Comparison of ENCODE assay signal across 8 cellular contexts in genomic region chr15:72117698-72118399, GRCh38.
A peak's percentile ranks its signal among the peaks of the same experiment; 100 is the strongest.
DNase-seq lines count a peak whose midpoint lies in the region; ATAC-seq, FAIRE-seq and TF ChIP-seq lines count a peak whose summit lies in the region.

Gene MYO9A, minus strand, starts transcription at chr15:72118150. Its CDS starts 71,587 bp downstream, at chr15:72046563.

- H3K4me3 ChIP-seq in iPS-15b (ENCODE audit: low read depth, low read length) (peak within 1 kb of the TSS; percentile 95), skeletal muscle cell (ENCODE audit: low read depth, low read length) (peak within 1 kb of the TSS; percentile 74)

- TF ChIP-seq CTCF in VCaP (conservative IDR thresholded peaks at IDR 0.05): peak; percentile 26; the same call in 1 of the 2 replicates

- no peaks in the 10 kb centered on the region for H3K36me3 ChIP-seq in iPS-15b (ENCODE audit: control insufficient read depth, insufficient read depth, low read length)

- peak; percentile 78 for FAIRE-seq in A204.1 (lab: Jason Lieb, UNC)

- peak; percentile 83 for DNase-seq in NCI-H2196 treated with DMSO at 0.1 percent for 48 hours (lab: John Stamatoyannopoulos, UW; ENCODE audit: unreplicated experiment)
- peak; percentile 86 to 99 for DNase-seq in T47D (ENCODE audit: low read depth in 1 of 2, low spot score in 1 of 2)
- peak; percentile 92 for DNase-seq in skeletal muscle cell (ENCODE audit: low read depth)

- no peaks in the 10 kb centered on the region for H3K27me3 ChIP-seq in iPS-15b (ENCODE audit: control insufficient read depth, insufficient read depth, low read length)

- H3K9ac ChIP-seq in iPS-15b (ENCODE audit: low read depth, low read length): peak within 1 kb of the TSS; percentile 88

- in situ Hi-C loops in T47D (cut with HindIII; ENCODE audit: low pct_unique_long_range_greater_than_20kb, low sequenced_read_pairs): no loop called here

- H3K27ac ChIP-seq in VCaP: peak within 1 kb of the TSS; percentile 91

- H3K4me1 ChIP-seq in iPS-15b (ENCODE audit: control insufficient read depth, insufficient read depth, low read length): no peaks in the 10 kb centered on the region

- ATAC-seq in GM18870 (IDR thresholded peaks at IDR 0.05; ENCODE audit: unreplicated experiment): peak; percentile 72
- peak; percentile 65 for ATAC-seq in HG03139 (IDR thresholded peaks at IDR 0.05; ENCODE audit: unreplicated experiment)

- H3K9me3 ChIP-seq in iPS-15b (ENCODE audit: control insufficient read depth, insufficient read depth, low read length): no peaks in the 10 kb centered on the region

Comparison
In these comparisons a context has a peak if more than half of its experiments do, and no peak if none do; other contexts are left out.
1. Peak in every context shown above with its lines: DNase-seq, ATAC-seq, H3K4me3 ChIP-seq and H3K27ac ChIP-seq.